In the genomic region with DNA sequence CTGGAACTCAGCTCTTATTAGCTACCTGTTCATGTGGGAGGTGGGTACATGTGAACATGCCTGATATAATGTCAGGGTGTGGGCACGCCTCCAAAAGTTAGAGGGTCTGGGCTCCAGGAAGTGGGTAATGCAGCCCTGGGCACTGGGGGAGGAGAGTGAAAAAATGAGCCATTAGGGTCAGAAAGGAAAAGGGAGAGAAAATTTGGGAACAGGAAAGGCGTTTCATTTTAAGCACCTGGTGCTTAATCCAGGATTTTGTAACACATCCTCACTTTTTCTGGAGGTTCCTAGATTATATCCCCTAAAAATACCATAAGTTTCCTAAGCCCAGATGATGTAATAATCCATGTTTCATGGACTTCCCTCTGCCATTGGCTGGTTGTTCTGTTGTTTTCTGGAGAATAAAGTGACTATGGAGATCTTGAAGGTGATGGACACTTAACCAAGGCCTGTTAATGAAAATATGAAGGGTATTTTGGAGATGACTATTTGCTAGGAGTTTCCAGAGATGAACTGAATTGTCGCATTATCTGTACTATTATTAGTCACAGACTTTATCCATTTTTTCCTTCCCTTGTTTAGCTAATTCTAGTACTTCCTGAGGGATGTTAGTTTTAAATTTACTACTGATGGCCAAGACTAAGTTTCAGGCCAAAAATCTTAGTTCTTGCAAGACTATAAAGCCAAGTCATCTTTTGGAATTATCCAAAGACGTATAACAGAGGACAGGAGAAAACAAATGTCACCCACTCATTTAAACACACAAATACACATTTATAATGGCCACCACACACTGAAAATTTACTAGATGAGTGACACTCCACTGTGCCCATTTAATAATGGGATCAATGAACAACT, we compare ENCODE assay signal across 15 cellular contexts. TPM values are rescaled to one million over a fixed set of nuclear protein-coding genes. Genes with fewer than 3 reads are reported as not detected.
DNase-seq lines count a peak whose midpoint lies in the region; ATAC-seq and TF ChIP-seq lines count a peak whose summit lies in the region.
"Had no signal": no experiment of that assay in that cellular context is flagged by ENCODE, and none has a peak within 500 bp of the region (broad histone marks: within the 10 kb centered on the region; RNA-seq: fewer than 3 reads in every experiment).

No MANE protein-coding gene starts in this region.

- 46% methylated on average over 4 of the region's 4 CpGs for WGBS in right lobe of liver (ENCODE audit: insufficient coverage, low coverage, low lambda C conversion rate, missing lambda C conversion rate)
- 66 to 76% (median 70%) methylated on average over 4 of the region's 4 CpGs for WGBS in stomach, 5 donors

- H3K27me3 ChIP-seq in right lobe of liver (no peaks in the 10 kb centered on the region), stomach (no peaks in the 10 kb centered on the region)

- no peak for ATAC-seq in right lobe of liver
- ATAC-seq in GM18870 (IDR thresholded peaks at IDR 0.05; ENCODE audit: unreplicated experiment) = no peak
- ATAC-seq in HG03196 (IDR thresholded peaks at IDR 0.05; ENCODE audit: unreplicated experiment) = no peak
- ATAC-seq: stimulated activated naive CD8-positive, alpha-beta T cell treated with anti-CD3 and anti-CD28 coated beads, Interleukin-15, amount 100 ng/mL, for 72 hours had no signal

- H3K9me3 ChIP-seq in right lobe of liver (no peaks in the 10 kb centered on the region), stomach (no peaks in the 10 kb centered on the region)

- no peak for TF ChIP-seq CTCF in VCaP (conservative IDR thresholded peaks at IDR 0.05)
- TF ChIP-seq CTCF in right lobe of liver (IDR thresholded peaks at IDR 0.05) = no peak
- no peak for TF ChIP-seq CTCF in stomach (IDR thresholded peaks at IDR 0.05)

- H3K4me3 ChIP-seq in right lobe of liver = no peak overlapping the region
- no peak overlapping the region for H3K4me3 ChIP-seq in stomach

- TF ChIP-seq POLR2A in right lobe of liver (IDR thresholded peaks at IDR 0.05) = no peak
- TF ChIP-seq POLR2A in stomach (IDR thresholded peaks at IDR 0.05) = no peak

- H3K27ac ChIP-seq in VCaP (peak overlapping the region; percentile 4; the same call in 1 of the 2 replicates), right lobe of liver (peak overlapping the region; percentile 59 to 95 (median 91)), stomach (peak overlapping the region in 4 of 5 donors; percentile 3 to 86 (median 26))

- no peaks in the 10 kb centered on the region for H3K36me3 ChIP-seq in right lobe of liver
- no peaks in the 10 kb centered on the region for H3K36me3 ChIP-seq in stomach

- H3K4me1 ChIP-seq in right lobe of liver (peaks cover 0 to 44% (median 8%) of the 10 kb centered on the region in 4 donors), stomach (peaks cover 14 to 35% (median 21%) of the 10 kb centered on the region in 4 donors)

- intact Hi-C loops in right lobe of liver (cut with DNase I) = no loop called here
- intact Hi-C loops in stomach (cut with DNase I; ENCODE audit: low total_unique reads) = loop anchor here (10.0 kb wide), 1 partner anchor 91 kb away; no protein-coding TSS in a partner anchor

- DNase-seq in EH (ENCODE audit: low read depth) = peak; percentile 48
- DNase-seq in right lobe of liver = no peak
- DNase-seq in stomach = no peak
- no peak for DNase-seq in activated naive CD4-positive, alpha-beta T cell treated with anti-CD3 and anti-CD28 coated beads, Interleukin-2, amount 50 U/mL, for 16 hours
- DNase-seq: activated gamma-delta T cell; anterior cingulate cortex; endodermal cell; NCI-H1436; NCI-H2171 treated with DMSO at 0.1 percent for 48 hours; NCI-H774; nephron progenitor cell; stimulated activated naive CD8-positive, alpha-beta T cell treated with anti-CD3 and anti-CD28 coated beads, Interleukin-15, amount 100 ng/mL, for 72 hours had no signal

- TF ChIP-seq EP300 in stomach (IDR thresholded peaks at IDR 0.05) = no peak

RNA-seq across cellular contexts. Expression of a gene that starts 24.4 kb away (rescaled TPM):
- total RNA-seq in right lobe of liver (10 to 100 TPM in 2 of 6 experiments, 1 to 10 TPM in 4; 7.2 to 16.7 (median 8.0) TPM), stomach (10 to 100 TPM; 14.0 to 63.2 (median 53.9) TPM)
- polyA plus RNA-seq in stomach = 10 to 100 TPM in 1 of 3 donors, 1 to 10 TPM in 2; 5.7 to 34.7 (median 9.0) TPM

Comparison
In these comparisons a context has a peak if more than half of its experiments do, and no peak if none do; other contexts are left out.
1. H3K27ac ChIP-seq: peak in every context shown above with its lines; median percentile 91 in right lobe of liver; 26 in stomach; 4 in VCaP.